ENCODE assay signal across 34 cellular contexts in genomic region chr21:15311510-15311909, GRCh38.
A peak's percentile ranks its signal among the peaks of the same experiment; 100 is the strongest.
DNase-seq lines count a peak whose midpoint lies in the region; ATAC-seq, FAIRE-seq and TF ChIP-seq lines count a peak whose summit lies in the region.
"Had no signal": no experiment of that assay in that cellular context is flagged by ENCODE, and none has a peak within 500 bp of the region (broad histone marks: within the 10 kb centered on the region; RNA-seq: fewer than 3 reads in every experiment).

No MANE protein-coding gene starts in this region.

- no peak overlapping the region for H3K4me2 ChIP-seq in mammary epithelial cell (ENCODE audit: insufficient read depth, low read depth, low read length)
- 0 out of 2 replicates have a peak overlapping the region, but pooled peaks have one; percentile 4 for H3K4me2 ChIP-seq in PC-3 (ENCODE audit: low read length)
- H3K4me2 ChIP-seq: A549; BLaER1; BLaER1 treated with 17β-estradiol and CSF1 and Interleukin-3, amounts not matched to agents 10 nM and 100 nM had no signal

- H3K36me3 ChIP-seq in mammary epithelial cell (ENCODE audit: insufficient read depth, low read length) = no peaks in the 10 kb centered on the region
- no peaks in the 10 kb centered on the region for H3K36me3 ChIP-seq in breast epithelium
- H3K36me3 ChIP-seq in PC-3 (ENCODE audit: low read depth, low read length) = no peaks in the 10 kb centered on the region
- H3K36me3 ChIP-seq in RWPE2 (ENCODE audit: low read depth) = no peaks in the 10 kb centered on the region
- H3K36me3 ChIP-seq: BE2C; BLaER1; BLaER1 treated with 17β-estradiol and CSF1 and Interleukin-3, amounts not matched to agents 10 nM and 100 nM had no signal

- no TSS peak for BruUV-seq in mammary epithelial cell (replicated peaks; lab: Mats Ljungman, UMichigan)
- BruUV-seq in PC-3 (replicated peaks; lab: Mats Ljungman, UMichigan) = no TSS peak

- in situ Hi-C loops in mammary epithelial cell (cut with MboI; ENCODE audit: low sequenced_read_pairs in 2 of 2) = no loop called here

- CTCF ChIA-PET in mammary epithelial cell (lab: Charles Lee; ENCODE audit: low non-redundant PET) = no interaction called here
- CTCF ChIA-PET in PC-3 (lab: Charles Lee) = no interaction called here

- ATAC-seq in PC-3 (peak; percentile 85), RWPE2 (ENCODE audit: low read depth) (0 out of 3 replicates have a peak, but pooled peaks have one; percentile 27), HG03571 (IDR thresholded peaks at IDR 0.05; ENCODE audit: unreplicated experiment) (no peak)
- ATAC-seq: A549; CD8-positive, alpha-beta T cell had no signal

- H3K4me3 ChIP-seq in mammary epithelial cell (replicated peaks in 1 of 3; ENCODE audit: insufficient read depth in 1 of 3, low read depth in 2 of 3, low read length in 3 of 3) (no peak overlapping the region), breast epithelium (no peak overlapping the region), PC-3 (ENCODE audit: low read length) (no peak overlapping the region), RWPE2 (ENCODE audit: severe bottlenecking) (no peak overlapping the region)
- H3K4me3 ChIP-seq: A549; BLaER1; BLaER1 treated with 17β-estradiol and CSF1 and Interleukin-3, amounts not matched to agents 10 nM and 100 nM had no signal

- H3K79me2 ChIP-seq in mammary epithelial cell (ENCODE audit: insufficient read depth, low read length) (no peaks in the 10 kb centered on the region), PC-3 (ENCODE audit: low read length) (no peaks in the 10 kb centered on the region)

- POLR2A ChIA-PET in PC-3 (lab: Charles Lee; ENCODE audit: unreplicated experiment) = no interaction called here

- peak; percentile 70 for FAIRE-seq in endometrium (lab: Jason Lieb, UNC)
- FAIRE-seq: A549, D721Med had no signal

- H4K20me1 ChIP-seq in mammary epithelial cell (ENCODE audit: insufficient read depth, low read length) (no peaks in the 10 kb centered on the region), PC-3 (ENCODE audit: low read length) (no peaks in the 10 kb centered on the region)
- H4K20me1 ChIP-seq: BLaER1; BLaER1 treated with 17β-estradiol and CSF1 and Interleukin-3, amounts not matched to agents 10 nM and 100 nM had no signal

- no peak for TF ChIP-seq CTCF in mammary epithelial cell (conservative IDR thresholded peaks at IDR 0.05 in 1 of 2, IDR thresholded peaks at IDR 0.05 in 1 of 2; ENCODE audit: extremely low read depth in 1 of 2, insufficient read depth in 1 of 2, low read depth in 1 of 2, low read length in 2 of 2)
- TF ChIP-seq CTCF in breast epithelium (IDR thresholded peaks at IDR 0.05) = no peak
- no peak for TF ChIP-seq CTCF in PC-3 (conservative IDR thresholded peaks at IDR 0.05; ENCODE audit: low read depth, low read length)
- no peak for TF ChIP-seq CTCF in RWPE2 (IDR thresholded peaks at IDR 0.05; ENCODE audit: poor library complexity, severe bottlenecking)

- H3F3A ChIP-seq in PC-3 (ENCODE audit: low read length, unreplicated experiment) = no peaks in the 10 kb centered on the region

- H3K9ac ChIP-seq in mammary epithelial cell (ENCODE audit: insufficient read depth, low read length) (no peak overlapping the region), PC-3 (ENCODE audit: low read length) (no peak overlapping the region)
- H3K9ac ChIP-seq: BLaER1; BLaER1 treated with 17β-estradiol and CSF1 and Interleukin-3, amounts not matched to agents 10 nM and 100 nM had no signal

- H2AFZ ChIP-seq in mammary epithelial cell (ENCODE audit: low read depth, low read length) (no peak overlapping the region), PC-3 (ENCODE audit: low read length) (no peak overlapping the region)

- peak; percentile 25 for DNase-seq in mammary epithelial cell
- no peak for DNase-seq in breast epithelium (ENCODE audit: low spot score in 2 of 2)
- peak; percentile 63 for DNase-seq in PC-3
- no peak for DNase-seq in RWPE2 (ENCODE audit: low spot score)
- DNase-seq in mesenteric fat pad (ENCODE audit: low spot score) = no peak
- no peak for DNase-seq in stimulated activated CD4-positive, alpha-beta T cell treated with anti-CD3 and anti-CD28 coated beads, Interleukin-2, amount 100 ng/mL, for 48 hours
- DNase-seq: 8988T; ACHN; AML-193; BE2C; C1 segment of cervical spinal cord; Caco-2; Calu3; CD4-positive, alpha-beta memory T cell; CD4-positive, alpha-beta T cell; CD4-positive, CD25-positive, alpha-beta regulatory T cell; CD8-positive, alpha-beta memory T cell; CD8-positive, alpha-beta T cell; COR-L47; DMS 273 treated with DMSO at 0.1 percent for 48 hours; DMS153; DMS53; DMS79; DMS79 treated with DMSO at 0.1 percent for 48 hours; DND-41; EL had no signal

- H3K27me3 ChIP-seq in mammary epithelial cell (ENCODE audit: insufficient read depth, low read length) (no peaks in the 10 kb centered on the region), breast epithelium (no peaks in the 10 kb centered on the region), PC-3 (ENCODE audit: low read length) (no peaks in the 10 kb centered on the region), RWPE2 (ENCODE audit: insufficient read depth, poor library complexity, severe bottlenecking) (no peaks in the 10 kb centered on the region)
- H3K27me3 ChIP-seq: BE2C; BLaER1; BLaER1 treated with 17β-estradiol and CSF1 and Interleukin-3, amounts not matched to agents 10 nM and 100 nM had no signal

- dilution Hi-C loops in mammary epithelial cell (cut with HindIII; ENCODE audit: low sequenced_read_pairs) = no loop called here

- peaks cover 13% of the 10 kb centered on the region for H3K4me1 ChIP-seq in mammary epithelial cell (ENCODE audit: insufficient read depth, low read length)
- no peaks in the 10 kb centered on the region for H3K4me1 ChIP-seq in breast epithelium
- peaks cover 25% of the 10 kb centered on the region for H3K4me1 ChIP-seq in PC-3 (ENCODE audit: insufficient read depth, low read length)
- peaks cover 17% of the 10 kb centered on the region for H3K4me1 ChIP-seq in RWPE2 (ENCODE audit: insufficient read depth, poor library complexity, severe bottlenecking)
- H3K4me1 ChIP-seq: A549; BE2C; BLaER1; BLaER1 treated with 17β-estradiol and CSF1 and Interleukin-3, amounts not matched to agents 10 nM and 100 nM; Caco-2 had no signal

- H3K9me2 ChIP-seq in PC-3 (replicated peaks; ENCODE audit: low read length) = no peaks in the 10 kb centered on the region

- H3K9me3 ChIP-seq in mammary epithelial cell (replicated peaks; ENCODE audit: insufficient read depth, low read length) = no peaks in the 10 kb centered on the region
- H3K9me3 ChIP-seq in breast epithelium = no peaks in the 10 kb centered on the region
- H3K9me3 ChIP-seq in PC-3 (ENCODE audit: low read length) = no peaks in the 10 kb centered on the region
- H3K9me3 ChIP-seq in RWPE2 (ENCODE audit: severe bottlenecking) = no peaks in the 10 kb centered on the region
- H3K9me3 ChIP-seq: A549, BE2C, Caco-2 had no signal

- intact Hi-C loops in mammary epithelial cell (cut with micrococcal nuclease) = no loop called here
- intact Hi-C loops in breast epithelium (cut with DNase I; ENCODE audit: low total_unique reads) = no loop called here
- intact Hi-C loops in PC-3 (cut with micrococcal nuclease) = no loop called here

- H3K27ac ChIP-seq in mammary epithelial cell (ENCODE audit: insufficient read depth, low read depth, low read length) = no peak overlapping the region
- H3K27ac ChIP-seq in breast epithelium = no peak overlapping the region
- H3K27ac ChIP-seq in PC-3 (ENCODE audit: low read length) = no peak overlapping the region
- H3K27ac ChIP-seq in RWPE2 (ENCODE audit: poor library complexity, severe bottlenecking) = no peak overlapping the region
- H3K27ac ChIP-seq: 22Rv1; A549; BLaER1; BLaER1 treated with 17β-estradiol and CSF1 and Interleukin-3, amounts not matched to agents 10 nM and 100 nM; C4-2B had no signal

- no peak for TF ChIP-seq POLR2A in breast epithelium (IDR thresholded peaks at IDR 0.05)

Comparison
In these comparisons a context has a peak if more than half of its experiments do, and no peak if none do; other contexts are left out.
1. DNase-seq: peak in mammary epithelial cell (single experiment) and PC-3 (single experiment); none in breast epithelium (0 of 2), RWPE2 (single experiment), mesenteric fat pad (single experiment) and stimulated activated CD4-positive, alpha-beta T cell treated with anti-CD3 and anti-CD28 coated beads, Interleukin-2, amount 100 ng/mL, for 48 hours (0 of 2).